In the genomic region with DNA sequence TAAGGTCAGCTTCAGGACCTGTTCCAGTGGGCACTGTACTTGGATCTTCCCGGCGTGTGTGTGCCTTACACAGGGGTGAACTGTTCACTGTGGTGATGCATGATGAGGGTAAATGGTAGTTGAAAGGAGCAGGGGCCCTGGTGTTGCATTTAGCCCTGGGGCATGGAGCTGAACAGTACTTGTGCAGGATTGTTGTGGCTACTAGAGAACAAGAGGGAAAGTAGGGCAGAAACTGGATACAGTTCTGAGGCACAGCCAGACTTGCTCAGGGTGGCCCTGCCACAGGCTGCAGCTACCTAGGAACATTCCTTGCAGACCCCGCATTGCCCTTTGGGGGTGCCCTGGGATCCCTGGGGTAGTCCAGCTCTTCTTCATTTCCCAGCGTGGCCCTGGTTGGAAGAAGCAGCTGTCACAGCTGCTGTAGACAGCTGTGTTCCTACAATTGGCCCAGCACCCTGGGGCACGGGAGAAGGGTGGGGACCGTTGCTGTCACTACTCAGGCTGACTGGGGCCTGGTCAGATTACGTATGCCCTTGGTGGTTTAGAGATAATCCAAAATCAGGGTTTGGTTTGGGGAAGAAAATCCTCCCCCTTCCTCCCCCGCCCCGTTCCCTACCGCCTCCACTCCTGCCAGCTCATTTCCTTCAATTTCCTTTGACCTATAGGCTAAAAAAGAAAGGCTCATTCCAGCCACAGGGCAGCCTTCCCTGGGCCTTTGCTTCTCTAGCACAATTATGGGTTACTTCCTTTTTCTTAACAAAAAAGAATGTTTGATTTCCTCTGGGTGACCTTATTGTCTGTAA, we compare ENCODE assay signal across 1 cellular context.
TF ChIP-seq lines count a peak whose summit lies in the region.

No MANE protein-coding gene starts in this region.

TF ChIP-seq in HepG2, 621 proteins besides CTCF, POLR2A, EP300 and RAD21 (continued from another document):
- no peak for TF ChIP-seq SKIL (CRISPR knock-in tag; IDR thresholded peaks at IDR 0.05; ENCODE audit: borderline replicate concordance)
- TF ChIP-seq, protein P1, sequence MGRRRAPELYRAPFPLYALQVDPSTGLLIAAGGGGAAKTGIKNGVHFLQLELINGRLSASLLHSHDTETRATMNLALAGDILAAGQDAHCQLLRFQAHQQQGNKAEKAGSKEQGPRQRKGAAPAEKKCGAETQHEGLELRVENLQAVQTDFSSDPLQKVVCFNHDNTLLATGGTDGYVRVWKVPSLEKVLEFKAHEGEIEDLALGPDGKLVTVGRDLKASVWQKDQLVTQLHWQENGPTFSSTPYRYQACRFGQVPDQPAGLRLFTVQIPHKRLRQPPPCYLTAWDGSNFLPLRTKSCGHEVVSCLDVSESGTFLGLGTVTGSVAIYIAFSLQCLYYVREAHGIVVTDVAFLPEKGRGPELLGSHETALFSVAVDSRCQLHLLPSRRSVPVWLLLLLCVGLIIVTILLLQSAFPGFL (CRISPR knock-in tag; IDR thresholded peaks at IDR 0.05) = no peak
TF ChIP-seq in HepG2: peak in this region for 0.
